In the genomic region with DNA sequence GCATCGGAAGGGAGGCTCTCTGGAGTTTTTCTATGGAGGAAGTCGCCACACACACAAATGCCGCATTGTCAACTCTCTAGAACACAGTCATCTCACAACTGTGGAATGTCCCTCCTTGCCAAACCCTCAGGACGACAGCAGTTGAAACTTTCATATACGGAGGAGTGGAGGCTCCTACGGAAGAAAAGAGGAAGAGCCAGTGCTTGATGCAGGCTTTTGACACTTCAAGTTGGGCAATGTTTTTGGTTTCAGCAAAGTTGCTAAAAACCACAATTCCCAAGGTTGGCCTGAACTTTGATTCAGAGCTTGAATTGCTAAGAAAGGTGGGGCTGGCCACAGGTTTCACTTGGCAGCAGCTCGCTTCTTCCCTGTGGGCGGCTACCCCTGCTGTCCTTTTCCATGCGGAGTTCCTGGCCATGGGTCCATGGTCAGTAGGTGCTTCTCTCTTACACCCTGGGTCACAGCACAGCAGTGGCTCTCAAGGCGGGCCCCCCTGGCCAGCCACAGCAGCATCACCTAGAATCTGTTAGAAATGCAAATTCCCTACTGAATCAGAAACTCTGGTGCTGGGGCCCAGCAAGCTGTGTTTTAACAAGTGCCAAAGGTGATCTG, we compare ENCODE assay signal across 8 cellular contexts.
DNase-seq lines count a peak whose midpoint lies in the region; ATAC-seq and TF ChIP-seq lines count a peak whose summit lies in the region.

No MANE protein-coding gene starts in this region.

- H3K9me3 Mint-ChIP-seq in natural killer cell = no peaks in the 10 kb centered on the region

- intact Hi-C loops in natural killer cell (cut with micrococcal nuclease) = no loop called here

- no peaks in the 10 kb centered on the region for H3K4me1 ChIP-seq in Peyer's patch

- no peak overlapping the region for H3K4me3 ChIP-seq in Peyer's patch

- H3K27me3 ChIP-seq in Peyer's patch = no peaks in the 10 kb centered on the region

- peaks cover 11 to 13% of the 10 kb centered on the region in 2 donors for H3K27me3 Mint-ChIP-seq in natural killer cell (ENCODE audit: low read depth in 2 of 2)

- no peak for TF ChIP-seq POLR2A in Peyer's patch (IDR thresholded peaks at IDR 0.05)
- TF ChIP-seq POLR2A in erythroblast (IDR thresholded peaks at IDR 0.05; ENCODE audit: low read length) = no peak

- no peak for TF ChIP-seq CTCF in natural killer cell (IDR thresholded peaks at IDR 0.05)
- no peak for TF ChIP-seq CTCF in Peyer's patch (IDR thresholded peaks at IDR 0.05)

- peak; percentile 67 for ATAC-seq in HG03097 (IDR thresholded peaks at IDR 0.05; ENCODE audit: low FRiP score, unreplicated experiment)
- peak; percentile 44 to 70 (median 68) for ATAC-seq in natural killer cell

- peaks cover 20 to 23% of the 10 kb centered on the region in 2 donors for H3K4me1 Mint-ChIP-seq in natural killer cell

- no peaks in the 10 kb centered on the region for H3K36me3 Mint-ChIP-seq in natural killer cell

- DNase-seq in stimulated activated CD4-positive, alpha-beta T cell treated with anti-CD3 and anti-CD28 coated beads, Interleukin-15, amount 100 ng/mL, for 48 hours (ENCODE audit: low read depth in 2 of 2) = peak; percentile 24 to 27
- no peak for DNase-seq in stimulated activated CD4-positive, alpha-beta T cell treated with anti-CD3 and anti-CD28 coated beads, Interleukin-12 subunit alpha, Interleukin-12 subunit beta, amount 100 ng/mL, for 4 hours
- DNase-seq in activated CD4-positive, alpha-beta T cell treated with anti-CD3 and anti-CD28 coated beads, Interleukin-2, amount 50 U/mL, for 48 hours = peak; percentile 49 to 61
- DNase-seq in natural killer cell = no peak
- no peak for DNase-seq in Peyer's patch
- DNase-seq in erythroblast (lab: John Stamatoyannopoulos, UW) = no peak
- no peak for DNase-seq in NCI-H1417 (lab: John Stamatoyannopoulos, UW)

- H3K27ac ChIP-seq in Peyer's patch = no peak overlapping the region

- no peaks in the 10 kb centered on the region for H3K36me3 ChIP-seq in Peyer's patch

- peak overlapping the region; percentile 51 for H3K4me3 Mint-ChIP-seq in natural killer cell

- H3K9me3 ChIP-seq in Peyer's patch = no peaks in the 10 kb centered on the region

- H3K27ac Mint-ChIP-seq in natural killer cell = peak overlapping the region; percentile 10 to 36

Comparison
In these comparisons a context has a peak if more than half of its experiments do, and no peak if none do; other contexts are left out.
1. DNase-seq: peak in stimulated activated CD4-positive, alpha-beta T cell treated with anti-CD3 and anti-CD28 coated beads, Interleukin-15, amount 100 ng/mL, for 48 hours (2 of 2) and activated CD4-positive, alpha-beta T cell treated with anti-CD3 and anti-CD28 coated beads, Interleukin-2, amount 50 U/mL, for 48 hours (2 of 2); none in stimulated activated CD4-positive, alpha-beta T cell treated with anti-CD3 and anti-CD28 coated beads, Interleukin-12 subunit alpha, Interleukin-12 subunit beta, amount 100 ng/mL, for 4 hours (single experiment), natural killer cell (single experiment), Peyer's patch (0 of 3), erythroblast (0 of 2) and NCI-H1417 (0 of 3).